In genomic region chr2:40346535-40347354, GRCh38 we compare ENCODE assay signal across 9 cellular contexts.
DNase-seq lines count a peak whose midpoint lies in the region; ATAC-seq, FAIRE-seq and TF ChIP-seq lines count a peak whose summit lies in the region.
"Had no signal": no experiment of that assay in that cellular context is flagged by ENCODE, and none has a peak within 500 bp of the region (broad histone marks: within the 10 kb centered on the region; RNA-seq: fewer than 3 reads in every experiment).

No MANE protein-coding gene starts in this region.

- DNase-seq in esophagus squamous epithelium (lab: John Stamatoyannopoulos, UW), result no peak
- DNase-seq in small intestine, result no peak
- DNase-seq in SW480 (ENCODE audit: low spot score), result no peak
- DNase-seq in NCI-H2227 (lab: John Stamatoyannopoulos, UW; ENCODE audit: unreplicated experiment), result no peak
- no peak for DNase-seq in left colon
- DNase-seq in glomerular visceral epithelial cell (ENCODE audit: extremely low spot score), result no peak
- DNase-seq: SHP77 treated with DMSO at 0.1 percent for 48 hours had no signal

- H3K4me3 ChIP-seq in esophagus squamous epithelium, result no peak overlapping the region
- no peak overlapping the region for H3K4me3 ChIP-seq in small intestine (ENCODE audit: low read depth in 1 of 2, low read length in 2 of 2)

- intact Hi-C loops in esophagus squamous epithelium (cut with DNase I) (no loop called here), left colon (cut with DNase I, micrococcal nuclease) (no loop called here)

- no peak for TF ChIP-seq POLR2A in esophagus squamous epithelium (IDR thresholded peaks at IDR 0.05)

- H3K9me3 ChIP-seq in esophagus squamous epithelium (no peaks in the 10 kb centered on the region), small intestine (ENCODE audit: control insufficient read depth, low read depth) (no peaks in the 10 kb centered on the region)

- H3K27ac ChIP-seq in esophagus squamous epithelium (peak overlapping the region in 3 of 4 donors; percentile 17 to 53 (median 40)), small intestine (ENCODE audit: low read depth in 1 of 2, low read length in 1 of 2) (peak overlapping the region; percentile 20 to 68)

- no peak for FAIRE-seq in small intestine (lab: Jason Lieb, UNC)

- 60 to 100% methylated on average over 3 of the region's 3 CpGs for WGBS in esophagus squamous epithelium, 2 donors
- 77 to 95% (median 85%) methylated on average over 3 of the region's 3 CpGs for WGBS in small intestine, 3 donors

- H3K4me1 ChIP-seq in esophagus squamous epithelium (peaks cover 0 to 13% (median under 1%) of the 10 kb centered on the region in 3 donors), small intestine (ENCODE audit: control insufficient read depth in 2 of 2, insufficient read depth in 1 of 2, low read depth in 1 of 2, low read length in 1 of 2) (peaks cover 0 to 2% of the 10 kb centered on the region in 2 donors)

- ATAC-seq in GM18858 (IDR thresholded peaks at IDR 0.05; ENCODE audit: unreplicated experiment), result peak; percentile 76
- peak; percentile 65 for ATAC-seq in HG03103 (IDR thresholded peaks at IDR 0.05; ENCODE audit: low read depth, unreplicated experiment)
- no peak for ATAC-seq in left colon

- H3K36me3 ChIP-seq in esophagus squamous epithelium (no peaks in the 10 kb centered on the region), small intestine (ENCODE audit: control insufficient read depth in 2 of 2, insufficient read depth in 2 of 2, low read length in 2 of 2) (no peaks in the 10 kb centered on the region)

- H3K27me3 ChIP-seq in esophagus squamous epithelium, result no peaks in the 10 kb centered on the region
- no peaks in the 10 kb centered on the region for H3K27me3 ChIP-seq in small intestine (ENCODE audit: control insufficient read depth in 2 of 2, insufficient read depth in 2 of 2, low read length in 2 of 2)

- TF ChIP-seq CTCF in esophagus squamous epithelium (IDR thresholded peaks at IDR 0.05), result no peak
